In genomic region chr7:10216462-10216861, GRCh38 we compare ENCODE assay signal across 3 cellular contexts.
"Had no signal": no experiment of that assay in that cellular context is flagged by ENCODE, and none has a peak within 500 bp of the region (broad histone marks: within the 10 kb centered on the region; RNA-seq: fewer than 3 reads in every experiment).

No MANE protein-coding gene starts in this region.

- H3K4me3 ChIP-seq: GM12878 had no signal

- ATAC-seq: GM12878 had no signal

- DNase-seq: GDM1, GF-D8 had no signal
